ENCODE assay signal across 14 cellular contexts in genomic region chr5:160894-161540, GRCh38. TPM values are rescaled to one million over a fixed set of nuclear protein-coding genes. Genes with fewer than 3 reads are reported as not detected.
"Had no signal": no experiment of that assay in that cellular context is flagged by ENCODE, and none has a peak within 500 bp of the region (broad histone marks: within the 10 kb centered on the region; RNA-seq: fewer than 3 reads in every experiment).

No MANE protein-coding gene starts in this region.

- H2AFZ ChIP-seq: parathyroid adenoma had no signal

- H3K9me3 Mint-ChIP-seq: activated T-helper 2 cell treated with anti-CD3 and anti-CD28 coated beads, Interferon-gamma antibody, Interleukin-2, Interleukin-4, amounts not matched to agents 10 μg/mL and 5 μg/mL and 100 μg/mL, durations not matched to agents 14 hours and 24 hours and 36 hours; memory B cell; stimulated activated effector memory CD8-positive, alpha-beta T cell treated with anti-CD3 and anti-CD28 coated beads, Interleukin-12 subunit alpha, Interleukin-12 subunit beta, amount 100 ng/mL, for 72 hours; T-cell had no signal

- H3K27ac Mint-ChIP-seq: activated CD8-positive, alpha-beta T cell treated with anti-CD3 and anti-CD28 coated beads, Interleukin-2, amount 10 ng/mL, durations not matched to agents 7 days and 5 days; activated naive CD8-positive, alpha-beta T cell; activated T-helper 2 cell treated with anti-CD3 and anti-CD28 coated beads, Interferon-gamma antibody, Interleukin-2, Interleukin-4, amounts not matched to agents 10 μg/mL and 5 μg/mL and 100 μg/mL, durations not matched to agents 14 hours and 24 hours and 36 hours; memory B cell; stimulated activated effector memory CD8-positive, alpha-beta T cell treated with anti-CD3 and anti-CD28 coated beads, Interleukin-12 subunit alpha, Interleukin-12 subunit beta, amount 100 ng/mL, for 72 hours; T-cell had no signal

- H3K36me3 Mint-ChIP-seq: activated naive CD8-positive, alpha-beta T cell; stimulated activated effector memory CD8-positive, alpha-beta T cell treated with anti-CD3 and anti-CD28 coated beads, Interleukin-12 subunit alpha, Interleukin-12 subunit beta, amount 100 ng/mL, for 72 hours; T-cell had no signal

- DNase-seq: activated CD4-positive, alpha-beta T cell treated with anti-CD3 and anti-CD28 coated beads for 4 hours; activated CD8-positive, alpha-beta T cell treated with anti-CD3 and anti-CD28 coated beads, Interleukin-2, amount 10 ng/mL, durations not matched to agents 7 days and 5 days; small intestine; T-cell; tibial artery had no signal

- H3K9ac ChIP-seq: parathyroid adenoma had no signal

- H3K4me3 ChIP-seq: esophagus muscularis mucosa, SK-N-MC, tibial artery had no signal

- H3K4me1 Mint-ChIP-seq: T-cell had no signal

- H3K4me1 ChIP-seq: esophagus muscularis mucosa, parathyroid adenoma, tibial artery had no signal

- H3K4me3 Mint-ChIP-seq: activated CD8-positive, alpha-beta T cell treated with anti-CD3 and anti-CD28 coated beads, Interleukin-2, amount 10 ng/mL, durations not matched to agents 7 days and 5 days; activated naive CD8-positive, alpha-beta T cell; memory B cell; stimulated activated effector memory CD8-positive, alpha-beta T cell treated with anti-CD3 and anti-CD28 coated beads, Interleukin-12 subunit alpha, Interleukin-12 subunit beta, amount 100 ng/mL, for 72 hours; T-cell had no signal

- ATAC-seq: activated CD8-positive, alpha-beta T cell treated with anti-CD3 and anti-CD28 coated beads, Interleukin-2, amount 10 ng/mL, durations not matched to agents 7 days and 5 days; stimulated activated effector memory CD8-positive, alpha-beta T cell treated with anti-CD3 and anti-CD28 coated beads, Interleukin-12 subunit alpha, Interleukin-12 subunit beta, amount 100 ng/mL, for 72 hours; T-cell had no signal

- H3K79me2 ChIP-seq: parathyroid adenoma had no signal

- H3K9me3 ChIP-seq: esophagus muscularis mucosa, tibial artery had no signal

- H3K27ac ChIP-seq: esophagus muscularis mucosa, parathyroid adenoma, SK-N-MC, tibial artery, VCaP had no signal

- H3K36me3 ChIP-seq: esophagus muscularis mucosa had no signal

RNA-seq across cellular contexts. Expression of gene LRRC14B, which starts 30.3 kb away (rescaled TPM):
- total RNA-seq: activated CD8-positive, alpha-beta T cell treated with anti-CD3 and anti-CD28 coated beads, Interleukin-2, amount 10 ng/mL, durations not matched to agents 7 days and 5 days; activated T-helper 2 cell treated with anti-CD3 and anti-CD28 coated beads, Interferon-gamma antibody, Interleukin-2, Interleukin-4, amounts not matched to agents 10 μg/mL and 5 μg/mL and 100 μg/mL, durations not matched to agents 14 hours and 24 hours and 36 hours; esophagus muscularis mucosa; fibroblast of villous mesenchyme; T-cell had no signal
